Comparison of ENCODE assay signal across 1 cellular context in genomic region chr17:74442670-74443515, GRCh38.
TF ChIP-seq lines count a peak whose summit lies in the region.

No MANE protein-coding gene starts in this region.

TF ChIP-seq in HepG2, 621 proteins besides CTCF, POLR2A, EP300 and RAD21 (continued from another document and continues in another):
- TF ChIP-seq SPEN (CRISPR knock-in tag; IDR thresholded peaks at IDR 0.05; ENCODE audit: low read depth) (peak; percentile 90), ERF (CRISPR knock-in tag; IDR thresholded peaks at IDR 0.05) (peak; percentile 89), ZNF557 (CRISPR knock-in tag; IDR thresholded peaks at IDR 0.05) (no peak), ZSCAN9 (CRISPR knock-in tag; IDR thresholded peaks at IDR 0.05; ENCODE audit: borderline replicate concordance) (peak; percentile 85), ONECUT2 (CRISPR knock-in tag; IDR thresholded peaks at IDR 0.05) (peak; percentile 97), REL (CRISPR knock-in tag; conservative IDR thresholded peaks at IDR 0.05) (no peak), AGO1 (IDR thresholded peaks at IDR 0.05; ENCODE audit: low read depth, low read length, poor library complexity, severe bottlenecking) (peak; percentile 84), ZNF710 (CRISPR knock-in tag; IDR thresholded peaks at IDR 0.05; ENCODE audit: borderline replicate concordance) (0 out of 2 replicates have a peak, but pooled peaks have one; percentile 18), GATAD2A (CRISPR knock-in tag; IDR thresholded peaks at IDR 0.05) (peak; percentile 99), ZNF274 (CRISPR knock-in tag; IDR thresholded peaks at IDR 0.05) (peak; percentile 23; the same call in 1 of the 2 replicates), SP140L (CRISPR knock-in tag; IDR thresholded peaks at IDR 0.05; ENCODE audit: borderline replicate concordance) (no peak), CCAR2 (optimal IDR thresholded peaks at IDR 0.05; ENCODE audit: low read depth, low read length) (peak; percentile 72), ZNF589 (CRISPR knock-in tag; conservative IDR thresholded peaks at IDR 0.05) (no peak; the same call in 1 of the 2 replicates), ZKSCAN5 (CRISPR knock-in tag; IDR thresholded peaks at IDR 0.05) (no peak), ZNF879 (CRISPR knock-in tag; IDR thresholded peaks at IDR 0.05) (no peak), KLF11 (CRISPR knock-in tag; IDR thresholded peaks at IDR 0.05) (peak; percentile 86; the same call in 1 of the 2 replicates), CCDC6 (CRISPR knock-in tag; IDR thresholded peaks at IDR 0.05) (peak; percentile 75), ATF1 (CRISPR knock-in tag; IDR thresholded peaks at IDR 0.05) (no peak), ZNF34 (CRISPR knock-in tag; IDR thresholded peaks at IDR 0.05; ENCODE audit: borderline replicate concordance) (peak; percentile 82; the same call in 1 of the 2 replicates), ZNF317 (CRISPR knock-in tag; IDR thresholded peaks at IDR 0.05) (peak; percentile 31), THAP8 (CRISPR knock-in tag; IDR thresholded peaks at IDR 0.05; ENCODE audit: borderline replicate concordance) (no peak), HNF4A (CRISPR knock-in tag; IDR thresholded peaks at IDR 0.05) (peak; percentile 100), IRF1 (CRISPR knock-in tag; IDR thresholded peaks at IDR 0.05; ENCODE audit: low read depth) (peak; percentile 86; the same call in 1 of the 2 replicates), ZNF350 (CRISPR knock-in tag; IDR thresholded peaks at IDR 0.05; ENCODE audit: borderline replicate concordance, low read depth) (peak; percentile 98), TEF (CRISPR knock-in tag; IDR thresholded peaks at IDR 0.05) (no peak), KDM5A (IDR thresholded peaks at IDR 0.05; ENCODE audit: borderline replicate concordance, low read length) (no peak; the same call in 1 of the 2 replicates), ZNF839 (CRISPR knock-in tag; IDR thresholded peaks at IDR 0.05; ENCODE audit: borderline replicate concordance) (no peak; the same call in 1 of the 2 replicates), ZNF30 (CRISPR knock-in tag; IDR thresholded peaks at IDR 0.05) (no peak), ELK4 (CRISPR knock-in tag; IDR thresholded peaks at IDR 0.05; ENCODE audit: borderline replicate concordance) (0 out of 2 replicates have a peak, but pooled peaks have one; percentile 55), TCF7L2 (IDR thresholded peaks at IDR 0.05; ENCODE audit: low read depth, low read length) (no peak; the same call in 1 of the 2 replicates), ZBTB44 (CRISPR knock-in tag; IDR thresholded peaks at IDR 0.05) (no peak; the same call in 1 of the 2 replicates), PHF20 (CRISPR knock-in tag; IDR thresholded peaks at IDR 0.05) (peak; percentile 40; the same call in 1 of the 2 replicates), ZNF572 (CRISPR knock-in tag; IDR thresholded peaks at IDR 0.05) (peak; percentile 84), MAF1 (CRISPR knock-in tag; IDR thresholded peaks at IDR 0.05; ENCODE audit: borderline replicate concordance) (peak; percentile 67; the same call in 1 of the 2 replicates), KAT7 (CRISPR knock-in tag; IDR thresholded peaks at IDR 0.05; ENCODE audit: borderline replicate concordance) (no peak; the same call in 1 of the 2 replicates), GMEB2 (CRISPR knock-in tag; IDR thresholded peaks at IDR 0.05; ENCODE audit: low read depth) (peak; percentile 61), TOPORS (CRISPR knock-in tag; IDR thresholded peaks at IDR 0.05) (no peak), ZNF775 (CRISPR knock-in tag; IDR thresholded peaks at IDR 0.05; ENCODE audit: borderline replicate concordance) (peak; percentile 53; the same call in 1 of the 2 replicates), HDAC6 (IDR thresholded peaks at IDR 0.05; ENCODE audit: low read depth, low read length) (no peak)
- TF ChIP-seq, protein P1, sequence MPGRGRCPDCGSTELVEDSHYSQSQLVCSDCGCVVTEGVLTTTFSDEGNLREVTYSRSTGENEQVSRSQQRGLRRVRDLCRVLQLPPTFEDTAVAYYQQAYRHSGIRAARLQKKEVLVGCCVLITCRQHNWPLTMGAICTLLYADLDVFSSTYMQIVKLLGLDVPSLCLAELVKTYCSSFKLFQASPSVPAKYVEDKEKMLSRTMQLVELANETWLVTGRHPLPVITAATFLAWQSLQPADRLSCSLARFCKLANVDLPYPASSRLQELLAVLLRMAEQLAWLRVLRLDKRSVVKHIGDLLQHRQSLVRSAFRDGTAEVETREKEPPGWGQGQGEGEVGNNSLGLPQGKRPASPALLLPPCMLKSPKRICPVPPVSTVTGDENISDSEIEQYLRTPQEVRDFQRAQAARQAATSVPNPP (CRISPR knock-in tag; IDR thresholded peaks at IDR 0.05), result no peak
- TF ChIP-seq, protein P2, sequence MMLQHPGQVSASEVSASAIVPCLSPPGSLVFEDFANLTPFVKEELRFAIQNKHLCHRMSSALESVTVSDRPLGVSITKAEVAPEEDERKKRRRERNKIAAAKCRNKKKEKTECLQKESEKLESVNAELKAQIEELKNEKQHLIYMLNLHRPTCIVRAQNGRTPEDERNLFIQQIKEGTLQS (CRISPR knock-in tag; IDR thresholded peaks at IDR 0.05), result no peak
- TF ChIP-seq, protein P3, sequence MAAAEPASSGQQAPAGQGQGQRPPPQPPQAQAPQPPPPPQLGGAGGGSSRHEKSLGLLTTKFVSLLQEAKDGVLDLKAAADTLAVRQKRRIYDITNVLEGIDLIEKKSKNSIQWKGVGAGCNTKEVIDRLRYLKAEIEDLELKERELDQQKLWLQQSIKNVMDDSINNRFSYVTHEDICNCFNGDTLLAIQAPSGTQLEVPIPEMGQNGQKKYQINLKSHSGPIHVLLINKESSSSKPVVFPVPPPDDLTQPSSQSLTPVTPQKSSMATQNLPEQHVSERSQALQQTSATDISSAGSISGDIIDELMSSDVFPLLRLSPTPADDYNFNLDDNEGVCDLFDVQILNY (CRISPR knock-in tag; conservative IDR thresholded peaks at IDR 0.05), result no peak
- TF ChIP-seq, protein P4, sequence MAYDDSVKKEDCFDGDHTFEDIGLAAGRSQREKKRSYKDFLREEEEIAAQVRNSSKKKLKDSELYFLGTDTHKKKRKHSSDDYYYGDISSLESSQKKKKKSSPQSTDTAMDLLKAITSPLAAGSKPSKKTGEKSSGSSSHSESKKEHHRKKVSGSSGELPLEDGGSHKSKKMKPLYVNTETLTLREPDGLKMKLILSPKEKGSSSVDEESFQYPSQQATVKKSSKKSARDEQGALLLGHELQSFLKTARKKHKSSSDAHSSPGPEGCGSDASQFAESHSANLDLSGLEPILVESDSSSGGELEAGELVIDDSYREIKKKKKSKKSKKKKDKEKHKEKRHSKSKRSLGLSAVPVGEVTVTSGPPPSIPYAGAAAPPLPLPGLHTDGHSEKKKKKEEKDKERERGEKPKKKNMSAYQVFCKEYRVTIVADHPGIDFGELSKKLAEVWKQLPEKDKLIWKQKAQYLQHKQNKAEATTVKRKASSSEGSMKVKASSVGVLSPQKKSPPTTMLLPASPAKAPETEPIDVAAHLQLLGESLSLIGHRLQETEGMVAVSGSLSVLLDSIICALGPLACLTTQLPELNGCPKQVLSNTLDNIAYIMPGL (CRISPR knock-in tag; IDR thresholded peaks at IDR 0.05; ENCODE audit: borderline replicate concordance in 1 of 2, low read depth in 1 of 2), result peak; percentile 77 to 85
- TF ChIP-seq, protein P5, sequence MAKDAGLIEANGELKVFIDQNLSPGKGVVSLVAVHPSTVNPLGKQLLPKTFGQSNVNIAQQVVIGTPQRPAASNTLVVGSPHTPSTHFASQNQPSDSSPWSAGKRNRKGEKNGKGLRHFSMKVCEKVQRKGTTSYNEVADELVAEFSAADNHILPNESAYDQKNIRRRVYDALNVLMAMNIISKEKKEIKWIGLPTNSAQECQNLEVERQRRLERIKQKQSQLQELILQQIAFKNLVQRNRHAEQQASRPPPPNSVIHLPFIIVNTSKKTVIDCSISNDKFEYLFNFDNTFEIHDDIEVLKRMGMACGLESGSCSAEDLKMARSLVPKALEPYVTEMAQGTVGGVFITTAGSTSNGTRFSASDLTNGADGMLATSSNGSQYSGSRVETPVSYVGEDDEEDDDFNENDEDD (CRISPR knock-in tag; IDR thresholded peaks at IDR 0.05; ENCODE audit: borderline replicate concordance), result peak; percentile 24; the same call in 1 of the 2 replicates
- TF ChIP-seq, protein P6, sequence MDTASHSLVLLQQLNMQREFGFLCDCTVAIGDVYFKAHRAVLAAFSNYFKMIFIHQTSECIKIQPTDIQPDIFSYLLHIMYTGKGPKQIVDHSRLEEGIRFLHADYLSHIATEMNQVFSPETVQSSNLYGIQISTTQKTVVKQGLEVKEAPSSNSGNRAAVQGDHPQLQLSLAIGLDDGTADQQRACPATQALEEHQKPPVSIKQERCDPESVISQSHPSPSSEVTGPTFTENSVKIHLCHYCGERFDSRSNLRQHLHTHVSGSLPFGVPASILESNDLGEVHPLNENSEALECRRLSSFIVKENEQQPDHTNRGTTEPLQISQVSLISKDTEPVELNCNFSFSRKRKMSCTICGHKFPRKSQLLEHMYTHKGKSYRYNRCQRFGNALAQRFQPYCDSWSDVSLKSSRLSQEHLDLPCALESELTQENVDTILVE (CRISPR knock-in tag; IDR thresholded peaks at IDR 0.05), result peak; percentile 64
